Comparison of ENCODE assay signal across 8 cellular contexts in genomic region chr14:21868442-21869046, GRCh38.
DNase-seq lines count a peak whose midpoint lies in the region; ATAC-seq and TF ChIP-seq lines count a peak whose summit lies in the region.

No MANE protein-coding gene starts in this region.

- H3K27ac Mint-ChIP-seq in activated T-helper 17 cell treated with anti-CD3 and anti-CD28 coated beads, Interleukin-2, amount 50 U/mL, for 72 hours, result peak overlapping the region; percentile 52

- peak in 1 of 2 donors; percentile 22 for DNase-seq in heart right ventricle
- DNase-seq in left ventricle myocardium superior, result no peak
- DNase-seq in SHP77 (lab: John Stamatoyannopoulos, UW), result peak; percentile 56 to 58
- DNase-seq in glomerular endothelial cell (ENCODE audit: extremely low read depth, low read depth, low spot score), result peak; percentile 77
- DNase-seq in retinal pigment epithelial cell (ENCODE audit: low read depth), result no peak
- DNase-seq in gastrocnemius medialis, result no peak

- TF ChIP-seq CTCF in heart right ventricle (IDR thresholded peaks at IDR 0.05), result peak in 8 of 9 donors; percentile 13 to 72 (median 58)
- peak; percentile 89 for TF ChIP-seq CTCF in retinal pigment epithelial cell (conservative IDR thresholded peaks at IDR 0.05; ENCODE audit: low read depth, low read length)
- no peak for TF ChIP-seq CTCF in gastrocnemius medialis (IDR thresholded peaks at IDR 0.05 in 4 of 5, conservative IDR thresholded peaks at IDR 0.05 in 1 of 5)

- no peaks in the 10 kb centered on the region for H3K9me3 Mint-ChIP-seq in activated T-helper 17 cell treated with anti-CD3 and anti-CD28 coated beads, Interleukin-2, amount 50 U/mL, for 72 hours

- H3K4me3 ChIP-seq in heart right ventricle (no peak overlapping the region), retinal pigment epithelial cell (ENCODE audit: low read length) (no peak overlapping the region), gastrocnemius medialis (no peak overlapping the region)

- peak in 2 of 8 donors; percentile 41 to 44 for ATAC-seq in heart right ventricle
- no peak for ATAC-seq in left ventricle myocardium superior
- peak; percentile 81 for ATAC-seq in HG03354 (IDR thresholded peaks at IDR 0.05; ENCODE audit: poor library complexity, severe bottlenecking, unreplicated experiment)
- peak; percentile 92 for ATAC-seq in activated T-helper 17 cell treated with anti-CD3 and anti-CD28 coated beads, Interleukin-2, amount 50 U/mL, for 72 hours (replicated peaks)
- no peak for ATAC-seq in gastrocnemius medialis

- peaks cover 0 to 13% (median 0%) of the 10 kb centered on the region in 7 donors for H3K27me3 ChIP-seq in heart right ventricle
- H3K27me3 ChIP-seq in gastrocnemius medialis, result no peaks in the 10 kb centered on the region

- H3K9me3 ChIP-seq in heart right ventricle (peaks cover 0 to 9% (median 0%) of the 10 kb centered on the region in 11 donors), gastrocnemius medialis (no peaks in the 10 kb centered on the region)

- no peak overlapping the region for H3K27ac ChIP-seq in heart right ventricle
- no peak overlapping the region for H3K27ac ChIP-seq in gastrocnemius medialis

- no peak for TF ChIP-seq POLR2A in gastrocnemius medialis (IDR thresholded peaks at IDR 0.05)

- intact Hi-C loops in heart right ventricle (cut with DNase I), result no loop called here
- intact Hi-C loops in left ventricle myocardium superior (cut with micrococcal nuclease), result no loop called here
- intact Hi-C loops in gastrocnemius medialis (cut with DNase I; ENCODE audit: low total_unique reads), result no loop called here

- H3K36me3 ChIP-seq in heart right ventricle (no peaks in the 10 kb centered on the region), gastrocnemius medialis (no peaks in the 10 kb centered on the region)

- WGBS in heart right ventricle, 2 donors, result 52 to 70% methylated on average over 2 of the region's 2 CpGs

- peaks cover 5% of the 10 kb centered on the region for H3K4me1 Mint-ChIP-seq in activated T-helper 17 cell treated with anti-CD3 and anti-CD28 coated beads, Interleukin-2, amount 50 U/mL, for 72 hours

- no peaks in the 10 kb centered on the region for H3K27me3 Mint-ChIP-seq in activated T-helper 17 cell treated with anti-CD3 and anti-CD28 coated beads, Interleukin-2, amount 50 U/mL, for 72 hours

- in situ Hi-C loops in gastrocnemius medialis (cut with MboI; ENCODE audit: low sequenced_read_pairs in 4 of 4), result no loop called here

- H3K4me1 ChIP-seq in heart right ventricle (no peaks in the 10 kb centered on the region), gastrocnemius medialis (no peaks in the 10 kb centered on the region)

- H3K4me3 Mint-ChIP-seq in activated T-helper 17 cell treated with anti-CD3 and anti-CD28 coated beads, Interleukin-2, amount 50 U/mL, for 72 hours, result peak overlapping the region; percentile 73

- H3K36me3 Mint-ChIP-seq in activated T-helper 17 cell treated with anti-CD3 and anti-CD28 coated beads, Interleukin-2, amount 50 U/mL, for 72 hours (ENCODE audit: low read depth), result peaks cover 29% of the 10 kb centered on the region

Comparison
In these comparisons a context has a peak if more than half of its experiments do, and no peak if none do; other contexts are left out.
1. ATAC-seq: peak in HG03354 (single experiment) and activated T-helper 17 cell treated with anti-CD3 and anti-CD28 coated beads, Interleukin-2, amount 50 U/mL, for 72 hours (single experiment); none in left ventricle myocardium superior (single experiment) and gastrocnemius medialis (0 of 2).
2. DNase-seq: peak in SHP77 (2 of 2) and glomerular endothelial cell (single experiment); none in left ventricle myocardium superior (single experiment), retinal pigment epithelial cell (single experiment) and gastrocnemius medialis (0 of 2).
3. CTCF ChIP-seq: peak in heart right ventricle (8 of 9) and retinal pigment epithelial cell (single experiment); none in gastrocnemius medialis (0 of 5).